ENCODE assay signal across 30 cellular contexts in the genomic region with DNA sequence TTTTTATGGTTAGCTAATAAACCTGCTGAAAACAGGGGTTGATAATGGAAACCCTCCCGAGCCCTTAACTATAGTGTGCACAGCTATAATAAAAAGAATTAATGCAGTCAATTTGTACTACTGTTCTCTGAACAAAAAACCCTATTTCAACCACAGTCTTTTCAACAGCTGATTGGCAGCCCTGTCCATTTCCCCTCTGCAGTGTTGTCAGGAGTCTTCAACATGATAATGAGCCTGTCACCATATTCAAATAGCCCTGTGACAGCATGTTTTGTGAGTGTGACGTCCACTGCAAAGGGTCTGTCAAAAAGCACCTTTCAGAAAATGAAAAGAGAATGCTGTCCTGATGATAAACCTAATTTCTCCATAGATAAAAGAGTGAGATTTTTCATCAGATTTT.
"Had no signal": no experiment of that assay in that cellular context is flagged by ENCODE, and none has a peak within 500 bp of the region (broad histone marks: within the 10 kb centered on the region; RNA-seq: fewer than 3 reads in every experiment).

No MANE protein-coding gene starts in this region.

- H3K4me1 Mint-ChIP-seq: naive thymus-derived CD4-positive, alpha-beta T cell; natural killer cell; nephron; stimulated activated memory B cell treated with anti-CD40 and anti-IgM and Interleukin-4, amounts not matched to agents 10 μg/mL and 1 μg/mL and 100 μg/mL, for 72 hours; stimulated activated naive CD8-positive, alpha-beta T cell treated with anti-CD3 and anti-CD28 coated beads, Interleukin-15, amount 100 ng/mL, for 72 hours had no signal

- H3K9me3 Mint-ChIP-seq: nephron; neural progenitor cell; stimulated activated memory B cell treated with anti-CD40 and anti-IgM and Interleukin-4, amounts not matched to agents 10 μg/mL and 1 μg/mL and 100 μg/mL, for 72 hours; stimulated activated naive CD8-positive, alpha-beta T cell treated with anti-CD3 and anti-CD28 coated beads, Interleukin-15, amount 100 ng/mL, for 72 hours; type B pancreatic cell had no signal

- FAIRE-seq: small intestine had no signal

- DNase-seq: naive thymus-derived CD4-positive, alpha-beta T cell; natural killer cell; occipital lobe; ovary; posterior cingulate gyrus; psoas muscle; right cardiac atrium; right lobe of liver; sigmoid colon; small intestine; spleen; stimulated activated CD4-positive, alpha-beta T cell treated with anti-CD3 and anti-CD28 coated beads, Interleukin-12 subunit alpha, Interleukin-12 subunit beta, amount 100 ng/mL, for 4 hours; stimulated activated CD4-positive, alpha-beta T cell treated with anti-CD3 and anti-CD28 coated beads, Interleukin-1b, Interleukin-23, amount 100 ng/mL, for 48 hours; stimulated activated CD4-positive, alpha-beta T cell treated with anti-CD3 and anti-CD28 coated beads, Interleukin-4, amount 100 ng/mL, for 1 hour; stimulated activated CD4-positive, alpha-beta T cell treated with anti-CD3 and anti-CD28 coated beads, Interleukin-4, amount 100 ng/mL, for 4 hours; stimulated activated CD8-positive, alpha-beta memory T cell treated with anti-CD3 and anti-CD28 coated beads, Interleukin-4, amount 100 ng/mL, for 48 hours; stimulated activated naive CD4-positive, alpha-beta T cell; stimulated activated naive CD8-positive, alpha-beta T cell treated with anti-CD3 and anti-CD28 coated beads, Interleukin-15, amount 100 ng/mL, for 72 hours; stimulated activated naive CD8-positive, alpha-beta T cell treated with anti-CD3 and anti-CD28 coated beads, Interleukin-15, Interleukin-2, amounts not matched to agents 100 U/mL and 50 U/mL, for 24 hours; substantia nigra; testis; tibial artery; transverse colon; upper lobe of right lung; uterus had no signal

- H3K27me3 Mint-ChIP-seq: naive thymus-derived CD4-positive, alpha-beta T cell; progenitor cell of endocrine pancreas; stimulated activated memory B cell treated with anti-CD40 and anti-IgM and Interleukin-4, amounts not matched to agents 10 μg/mL and 1 μg/mL and 100 μg/mL, for 72 hours; stimulated activated naive CD8-positive, alpha-beta T cell treated with anti-CD3 and anti-CD28 coated beads, Interleukin-15, amount 100 ng/mL, for 72 hours; type B pancreatic cell had no signal

- H3K36me3 Mint-ChIP-seq: naive thymus-derived CD4-positive, alpha-beta T cell; natural killer cell; neural progenitor cell; stimulated activated memory B cell treated with anti-CD40 and anti-IgM and Interleukin-4, amounts not matched to agents 10 μg/mL and 1 μg/mL and 100 μg/mL, for 72 hours; type B pancreatic cell had no signal

- H3K27ac Mint-ChIP-seq: naive thymus-derived CD4-positive, alpha-beta T cell; natural killer cell; nephron; neural progenitor cell; progenitor cell of endocrine pancreas; stimulated activated memory B cell treated with anti-CD40 and anti-IgM and Interleukin-4, amounts not matched to agents 10 μg/mL and 1 μg/mL and 100 μg/mL, for 72 hours; stimulated activated naive CD8-positive, alpha-beta T cell treated with anti-CD3 and anti-CD28 coated beads, Interleukin-15, amount 100 ng/mL, for 72 hours; type B pancreatic cell had no signal

- H3K4me3 Mint-ChIP-seq: naive thymus-derived CD4-positive, alpha-beta T cell; natural killer cell; nephron; neural progenitor cell; stimulated activated memory B cell treated with anti-CD40 and anti-IgM and Interleukin-4, amounts not matched to agents 10 μg/mL and 1 μg/mL and 100 μg/mL, for 72 hours; stimulated activated naive CD8-positive, alpha-beta T cell treated with anti-CD3 and anti-CD28 coated beads, Interleukin-15, amount 100 ng/mL, for 72 hours; type B pancreatic cell had no signal
